ENCODE assay signal across 1 cellular context in genomic region chr19:50896591-50897190, GRCh38.
TF ChIP-seq lines count a peak whose summit lies in the region.

No MANE protein-coding gene starts in this region.

TF ChIP-seq in GM12878, 131 proteins besides CTCF, POLR2A, EP300 and RAD21 (continued from another document and continues in another):
- no peak for TF ChIP-seq CEBPZ (IDR thresholded peaks at IDR 0.05; ENCODE audit: low read depth, low read length)
- peak; percentile 89 for TF ChIP-seq ZBED1 (IDR thresholded peaks at IDR 0.05; ENCODE audit: borderline replicate concordance)
- peak; percentile 91 for TF ChIP-seq MEF2A (IDR thresholded peaks at IDR 0.05; ENCODE audit: insufficient read depth, low read depth, low read length)
- peak; percentile 85 for TF ChIP-seq CREB1 (IDR thresholded peaks at IDR 0.05; ENCODE audit: low read depth)
- peak; percentile 76; the same call in 1 of the 2 replicates for TF ChIP-seq MAX (IDR thresholded peaks at IDR 0.05; ENCODE audit: low read depth, low read length)
- no peak for TF ChIP-seq BRCA1 (IDR thresholded peaks at IDR 0.05; ENCODE audit: low read depth, low read length)
- TF ChIP-seq REST (IDR thresholded peaks at IDR 0.05; ENCODE audit: low read depth, low read length) = no peak
- TF ChIP-seq IKZF2 (IDR thresholded peaks at IDR 0.05) = peak; percentile 98
- TF ChIP-seq RELA (IDR thresholded peaks at IDR 0.05; ENCODE audit: borderline replicate concordance, partially characterized antibody) = peak; percentile 92
- TF ChIP-seq ZNF217 (IDR thresholded peaks at IDR 0.05) = no peak
- no peak for TF ChIP-seq CHD4 (IDR thresholded peaks at IDR 0.05)
- TF ChIP-seq PAX8 (IDR thresholded peaks at IDR 0.05) = peak; percentile 98
- no peak for TF ChIP-seq HDAC2 (IDR thresholded peaks at IDR 0.05)
- peak; percentile 63 for TF ChIP-seq PBX3 (IDR thresholded peaks at IDR 0.05; ENCODE audit: insufficient replicate concordance, low read depth, low read length)
- no peak for TF ChIP-seq HDAC6 (IDR thresholded peaks at IDR 0.05; ENCODE audit: unreplicated experiment)
- peak; percentile 57; the same call in 1 of the 2 replicates for TF ChIP-seq ATF3 (IDR thresholded peaks at IDR 0.05; ENCODE audit: borderline replicate concordance, extremely low read depth, low read depth, low read length)
- TF ChIP-seq YBX1 (IDR thresholded peaks at IDR 0.05) = no peak
- TF ChIP-seq BCL3 (IDR thresholded peaks at IDR 0.05; ENCODE audit: borderline replicate concordance, insufficient read depth, low read depth, low read length, poor library complexity, severe bottlenecking) = peak; percentile 58
- TF ChIP-seq ZNF384 (IDR thresholded peaks at IDR 0.05; ENCODE audit: borderline replicate concordance, low read depth, low read length) = no peak
- no peak for TF ChIP-seq SIX5 (IDR thresholded peaks at IDR 0.05; ENCODE audit: low read depth, low read length, severe bottlenecking)
- peak; percentile 92; the same call in 1 of the 2 replicates for TF ChIP-seq STAT3 (IDR thresholded peaks at IDR 0.05; ENCODE audit: low read depth, low read length)
- peak; percentile 95 for TF ChIP-seq RELB (IDR thresholded peaks at IDR 0.05; ENCODE audit: low read depth)
- no peak for TF ChIP-seq SIN3A (IDR thresholded peaks at IDR 0.05; ENCODE audit: low read depth, low read length)
- TF ChIP-seq KDM1A (IDR thresholded peaks at IDR 0.05; ENCODE audit: borderline replicate concordance) = no peak
- peak; percentile 89 for TF ChIP-seq DPF2 (IDR thresholded peaks at IDR 0.05)
- TF ChIP-seq GATAD2B (conservative IDR thresholded peaks at IDR 0.05; ENCODE audit: low read depth) = no peak; the same call in 1 of the 2 replicates
- no peak; the same call in 1 of the 2 replicates for TF ChIP-seq ZSCAN29 (IDR thresholded peaks at IDR 0.05)
- TF ChIP-seq ATF2 (IDR thresholded peaks at IDR 0.05; ENCODE audit: low read length) = peak; percentile 97
- TF ChIP-seq EZH2 (IDR thresholded peaks at IDR 0.05; ENCODE audit: borderline replicate concordance, control insufficient read depth, low read depth, low read length) = no peak
- peak; percentile 80 for TF ChIP-seq SREBF2 (IDR thresholded peaks at IDR 0.05; ENCODE audit: low read length)
- peak; percentile 67 for TF ChIP-seq NR2F1 (conservative IDR thresholded peaks at IDR 0.05)
- TF ChIP-seq ZNF24 (IDR thresholded peaks at IDR 0.05) = peak; percentile 71; the same call in 1 of the 2 replicates
- 0 out of 3 replicates have a peak, but pooled peaks of 1 of the 2 experiments have one; percentile 12 for TF ChIP-seq EGR1 (IDR thresholded peaks at IDR 0.05; ENCODE audit: borderline replicate concordance in 1 of 2, low read depth in 2 of 2, low read length in 2 of 2)
- TF ChIP-seq BCLAF1 (IDR thresholded peaks at IDR 0.05) = no peak
- no peak for TF ChIP-seq ZZZ3 (IDR thresholded peaks at IDR 0.05; ENCODE audit: control insufficient read depth, insufficient read length, low read depth)
- TF ChIP-seq LARP7 (IDR thresholded peaks at IDR 0.05) = 0 out of 2 replicates have a peak, but pooled peaks have one; percentile 6
- TF ChIP-seq IKZF1 (conservative IDR thresholded peaks at IDR 0.05) = peak; percentile 94
- TF ChIP-seq RUNX3 (IDR thresholded peaks at IDR 0.05; ENCODE audit: low read length) = peak; percentile 98
- TF ChIP-seq YY1 (IDR thresholded peaks at IDR 0.05; ENCODE audit: low read depth, low read length) = no peak
- TF ChIP-seq ZBTB33 (IDR thresholded peaks at IDR 0.05) = no peak
- peak; percentile 99 for TF ChIP-seq ATF7 (IDR thresholded peaks at IDR 0.05; ENCODE audit: low read depth)
- TF ChIP-seq CHD2 (IDR thresholded peaks at IDR 0.05; ENCODE audit: borderline replicate concordance, low read depth, low read length) = peak; percentile 86
- TF ChIP-seq FOXK2 (IDR thresholded peaks at IDR 0.05) = peak; percentile 66; the same call in 1 of the 2 replicates
- peak; percentile 85 for TF ChIP-seq PKNOX1 (IDR thresholded peaks at IDR 0.05)
- TF ChIP-seq STAT1 (conservative IDR thresholded peaks at IDR 0.05) = no peak
